17 cellular contexts compared by ENCODE assay signal in genomic region chr9:80995759-80996158, GRCh38.
DNase-seq lines count a peak whose midpoint lies in the region; ATAC-seq and TF ChIP-seq lines count a peak whose summit lies in the region.
"Had no signal": no experiment of that assay in that cellular context is flagged by ENCODE, and none has a peak within 500 bp of the region (broad histone marks: within the 10 kb centered on the region; RNA-seq: fewer than 3 reads in every experiment).

No MANE protein-coding gene starts in this region.

- no peaks in the 10 kb centered on the region for H3K9me3 ChIP-seq in upper lobe of left lung
- H3K9me3 ChIP-seq: transverse colon had no signal

- 63 to 74% methylated on average over 4 of the region's 4 CpGs for WGBS in upper lobe of left lung, 2 donors

- H3K4me3 ChIP-seq in fibroblast of the aortic adventitia (ENCODE audit: low read depth, low read length) (no peak overlapping the region), upper lobe of left lung (no peak overlapping the region)
- H3K4me3 ChIP-seq: SK-N-MC, transverse colon had no signal

- TF ChIP-seq EP300 in upper lobe of left lung (IDR thresholded peaks at IDR 0.05): no peak

- no peak for TF ChIP-seq POLR2A in upper lobe of left lung (IDR thresholded peaks at IDR 0.05)

- peak; percentile 46 for DNase-seq in A172 (ENCODE audit: low spot score)
- peak; percentile 24 for DNase-seq in HS-5 (ENCODE audit: low read depth)
- DNase-seq in amniotic stem cell (lab: John Stamatoyannopoulos, UW): peak; percentile 4
- peak; percentile 17 for DNase-seq in fibroblast of the aortic adventitia (ENCODE audit: low read depth)
- no peak for DNase-seq in upper lobe of left lung
- DNase-seq in omental fat pad (ENCODE audit: low spot score): no peak
- DNase-seq in COLO668 (lab: John Stamatoyannopoulos, UW; ENCODE audit: unreplicated experiment): no peak
- DNase-seq in DMS153 treated with DMSO at 0.1 percent for 48 hours (lab: John Stamatoyannopoulos, UW; ENCODE audit: unreplicated experiment): no peak
- DNase-seq: 8988T; activated CD4-positive, alpha-beta T cell treated with anti-CD3 and anti-CD28 coated beads, Interleukin-2, amount 10 ng/mL, durations not matched to agents 7 days and 5 days; activated naive CD8-positive, alpha-beta T cell treated with anti-CD3 and anti-CD28 coated beads for 36 hours; activated T-cell treated with anti-CD3 and anti-CD28 coated beads, Interleukin-2, amount 50 U/mL, for 4 hours; CD8-positive, alpha-beta T cell; NCI-H146; transverse colon had no signal

- no peaks in the 10 kb centered on the region for H3K4me1 ChIP-seq in upper lobe of left lung
- H3K4me1 ChIP-seq: transverse colon had no signal

- no peaks in the 10 kb centered on the region for H3K36me3 ChIP-seq in upper lobe of left lung
- H3K36me3 ChIP-seq: transverse colon had no signal

- no peak overlapping the region for H3K27ac ChIP-seq in upper lobe of left lung
- H3K27ac ChIP-seq: SK-N-MC, transverse colon had no signal

- ATAC-seq in upper lobe of left lung (ENCODE audit: low FRiP score in 2 of 2): no peak
- no peak for ATAC-seq in omental fat pad (ENCODE audit: low FRiP score)
- ATAC-seq: activated T-cell treated with anti-CD3 and anti-CD28 coated beads, Interleukin-2, amount 50 U/mL, for 4 hours; CD8-positive, alpha-beta T cell; left lobe of liver had no signal

- H3K27me3 ChIP-seq in upper lobe of left lung: no peaks in the 10 kb centered on the region
- H3K27me3 ChIP-seq: transverse colon had no signal

- no peak for TF ChIP-seq CTCF in fibroblast of the aortic adventitia (IDR thresholded peaks at IDR 0.05; ENCODE audit: insufficient read depth, low read length)
- TF ChIP-seq CTCF in upper lobe of left lung (IDR thresholded peaks at IDR 0.05): no peak
- no peak for TF ChIP-seq CTCF in omental fat pad (IDR thresholded peaks at IDR 0.05)

Comparison
In these comparisons a context has a peak if more than half of its experiments do, and no peak if none do; other contexts are left out.
1. DNase-seq: peak in A172 (single experiment), HS-5 (single experiment), amniotic stem cell (single experiment) and fibroblast of the aortic adventitia (single experiment); none in upper lobe of left lung (0 of 2), omental fat pad (single experiment), COLO668 (single experiment) and DMS153 treated with DMSO at 0.1 percent for 48 hours (single experiment).